18 cellular contexts compared by ENCODE assay signal in genomic region chr19:49863935-49864320, GRCh38. TPM values are rescaled to one million over a fixed set of nuclear protein-coding genes. Genes with fewer than 3 reads are reported as not detected.
A peak's percentile ranks its signal among the peaks of the same experiment; 100 is the strongest.
DNase-seq lines count a peak whose midpoint lies in the region; ATAC-seq and TF ChIP-seq lines count a peak whose summit lies in the region.
"Had no signal": no experiment of that assay in that cellular context is flagged by ENCODE, and none has a peak within 500 bp of the region (broad histone marks: within the 10 kb centered on the region; RNA-seq: fewer than 3 reads in every experiment).

No MANE protein-coding gene starts in this region.

- H3K4me1 Mint-ChIP-seq in IgD-negative memory B cell (peaks cover 11 to 27% (median 16%) of the 10 kb centered on the region in 3 donors), WTC11 (peaks cover 34% of the 10 kb centered on the region)

- no peak for DNase-seq in WTC11 (ENCODE audit: low spot score)
- DNase-seq in right lobe of liver: peak; percentile 26 to 54 (median 49)
- peak; percentile 77 for DNase-seq in spleen
- no peak for DNase-seq in NCI-H2196 (lab: John Stamatoyannopoulos, UW; ENCODE audit: unreplicated experiment)
- no peak for DNase-seq in NCI-H1930 (lab: John Stamatoyannopoulos, UW)
- DNase-seq: BE2C; CD8-positive, alpha-beta memory T cell; DMS 273 treated with DMSO at 0.1 percent for 48 hours; HFFc6; KG1; NCI-H1092 treated with DMSO at 0.1 percent for 48 hours; NCI-H1694; NCI-H82; SJCRH30 had no signal

- H3K27me3 Mint-ChIP-seq in IgD-negative memory B cell (no peaks in the 10 kb centered on the region), WTC11 (ENCODE audit: low read depth) (no peaks in the 10 kb centered on the region)

- H3K36me3 Mint-ChIP-seq in IgD-negative memory B cell (peaks cover 8% of the 10 kb centered on the region), WTC11 (peaks cover 28% of the 10 kb centered on the region)

- H3K27ac Mint-ChIP-seq in IgD-negative memory B cell (peak overlapping the region in 2 of 3 donors; percentile 18 to 80), WTC11 (0 out of 2 replicates have a peak overlapping the region, but pooled peaks have one; percentile 67)

- H3K4me1 ChIP-seq in right lobe of liver (peaks cover 4 to 28% (median 13%) of the 10 kb centered on the region in 4 donors), spleen (peaks cover 29 to 90% (median 65%) of the 10 kb centered on the region in 6 donors)

- H3K27me3 ChIP-seq in right lobe of liver: no peaks in the 10 kb centered on the region
- no peaks in the 10 kb centered on the region for H3K27me3 ChIP-seq in spleen (replicated peaks in 1 of 7)
- H3K27me3 ChIP-seq: BE2C, SJCRH30 had no signal

- peaks cover 3 to 19% (median 4%) of the 10 kb centered on the region in 4 donors for H3K36me3 ChIP-seq in right lobe of liver
- H3K36me3 ChIP-seq in spleen: peaks cover 4 to 64% (median 57%) of the 10 kb centered on the region in 6 donors

- H3K9me3 Mint-ChIP-seq in IgD-negative memory B cell (no peaks in the 10 kb centered on the region), WTC11 (peaks cover 3% of the 10 kb centered on the region; the same call in 1 of the 2 replicates)

- TF ChIP-seq CTCF in WTC11 (IDR thresholded peaks at IDR 0.05) (no peak), right lobe of liver (IDR thresholded peaks at IDR 0.05) (no peak), spleen (IDR thresholded peaks at IDR 0.05 in 8 of 11, conservative IDR thresholded peaks at IDR 0.05 in 3 of 11) (no peak)

- no peak for ATAC-seq in WTC11
- no peak for ATAC-seq in right lobe of liver
- ATAC-seq in HG03469 (IDR thresholded peaks at IDR 0.05; ENCODE audit: unreplicated experiment): no peak

- H3K4me3 ChIP-seq in right lobe of liver: no peak overlapping the region
- H3K4me3 ChIP-seq in spleen: no peak overlapping the region
- H3K4me3 ChIP-seq: SJCRH30 had no signal

- POLR2A ChIA-PET in WTC11 (lab: Charles Lee): interaction anchor here (1.1 kb wide), 1 partner anchor 49 kb away, joined by 3 read pairs; no protein-coding TSS in a partner anchor

- CTCF ChIA-PET in WTC11 (lab: Charles Lee): interaction anchor here (1.3 to 1.6 kb wide), 2 partner anchors 26 to 60 kb away, joined by 4 read pairs; no protein-coding TSS in a partner anchor

- no peak overlapping the region for H3K27ac ChIP-seq in right lobe of liver
- no peak overlapping the region for H3K27ac ChIP-seq in spleen
- H3K27ac ChIP-seq: SJCRH30 had no signal

- no peak overlapping the region for H3K4me3 Mint-ChIP-seq in IgD-negative memory B cell
- no peak overlapping the region for H3K4me3 Mint-ChIP-seq in WTC11
- H3K4me3 Mint-ChIP-seq: HFFc6 had no signal

- no peak for TF ChIP-seq POLR2A in right lobe of liver (IDR thresholded peaks at IDR 0.05)
- no peak for TF ChIP-seq POLR2A in spleen (IDR thresholded peaks at IDR 0.05)

- WGBS in right lobe of liver (ENCODE audit: insufficient coverage, low coverage, low lambda C conversion rate, missing lambda C conversion rate): 91% methylated on average over 8 of the region's 17 CpGs
- WGBS in spleen, 5 donors: 78 to 96% (median 92%) methylated on average over 11 to 17 of the region's 17 CpGs

- no peaks in the 10 kb centered on the region for H3K9me3 ChIP-seq in right lobe of liver
- H3K9me3 ChIP-seq in spleen: no peaks in the 10 kb centered on the region
- H3K9me3 ChIP-seq: BE2C, SJCRH30 had no signal

- intact Hi-C loops in right lobe of liver (cut with DNase I): no loop called here
- intact Hi-C loops in spleen (cut with DNase I; ENCODE audit: low total_unique reads): no loop called here

TF ChIP-seq in WTC11, 78 proteins besides CTCF, POLR2A, EP300 and RAD21:
- no peak for TF ChIP-seq ELF4 (CRISPR knock-in tag; IDR thresholded peaks at IDR 0.05; ENCODE audit: low read depth)
- no peak for TF ChIP-seq TCF7 (CRISPR knock-in tag; IDR thresholded peaks at IDR 0.05; ENCODE audit: low read depth)
- TF ChIP-seq NFATC4 (CRISPR knock-in tag; IDR thresholded peaks at IDR 0.05): no peak
- TF ChIP-seq CBFB (CRISPR knock-in tag; IDR thresholded peaks at IDR 0.05; ENCODE audit: low read depth): no peak
- TF ChIP-seq ZNF671 (CRISPR knock-in tag; IDR thresholded peaks at IDR 0.05): no peak
- TF ChIP-seq GABPB1 (CRISPR knock-in tag; IDR thresholded peaks at IDR 0.05): no peak
- TF ChIP-seq NFE2L1 (CRISPR knock-in tag; IDR thresholded peaks at IDR 0.05): no peak
- TF ChIP-seq MYBL2 (CRISPR knock-in tag; IDR thresholded peaks at IDR 0.05): no peak
- no peak for TF ChIP-seq SMAD3 (CRISPR knock-in tag; IDR thresholded peaks at IDR 0.05; ENCODE audit: borderline replicate concordance)
- no peak for TF ChIP-seq HMGXB4 (CRISPR knock-in tag; IDR thresholded peaks at IDR 0.05)
- TF ChIP-seq ATF6 (CRISPR knock-in tag; IDR thresholded peaks at IDR 0.05): no peak
- TF ChIP-seq RORB (CRISPR knock-in tag; IDR thresholded peaks at IDR 0.05): no peak
- no peak for TF ChIP-seq CREM (CRISPR knock-in tag; IDR thresholded peaks at IDR 0.05)
- no peak for TF ChIP-seq SMAD4 (CRISPR knock-in tag; IDR thresholded peaks at IDR 0.05)
- no peak for TF ChIP-seq JUN (CRISPR knock-in tag; IDR thresholded peaks at IDR 0.05)
- TF ChIP-seq USF2 (CRISPR knock-in tag; IDR thresholded peaks at IDR 0.05): no peak
- no peak for TF ChIP-seq FOXK1 (CRISPR knock-in tag; IDR thresholded peaks at IDR 0.05)
- TF ChIP-seq RELA (CRISPR knock-in tag; IDR thresholded peaks at IDR 0.05; ENCODE audit: borderline replicate concordance): no peak
TF ChIP-seq in WTC11: peak in this region for 0.

RNA-seq across cellular contexts. Expression of gene PNKP, which starts 3.4 kb away (rescaled TPM):
- polyA plus RNA-seq in IgD-negative memory B cell (56.3 TPM), spleen (100 to 1,000 TPM in 1 of 3 donors, 10 to 100 TPM in 2; 36.6 to 135 (median 66.2) TPM)
- total RNA-seq in WTC11 (2021) (133 to 146 TPM (median 142 TPM) in 3 replicates), right lobe of liver (10 to 100 TPM; 21.0 to 37.5 (median 27.9) TPM), spleen (100 to 1,000 TPM in 5 of 7 donors, 10 to 100 TPM in 2; 80.9 to 203 (median 111) TPM)

RNA-seq across cellular contexts. Expression of gene PTOV1, which starts 13.0 kb away (rescaled TPM):
- polyA plus RNA-seq in IgD-negative memory B cell (45.0 TPM), spleen (100 to 1,000 TPM in 1 of 3 donors, 10 to 100 TPM in 2; 61.4 to 120 (median 70.9) TPM)
- total RNA-seq in WTC11 (2021) (296 to 316 TPM (median 306 TPM) in 3 replicates), right lobe of liver (10 to 100 TPM; 44.4 to 93.0 (median 69.6) TPM), spleen (100 to 1,000 TPM in 3 of 7 donors, 10 to 100 TPM in 4; 69.6 to 127 (median 98.4) TPM)

RNA-seq across cellular contexts. Expression of gene AKT1S1, which starts 13.2 kb away (rescaled TPM):
- polyA plus RNA-seq in IgD-negative memory B cell: 5.0 TPM
- total RNA-seq in WTC11 (2021): 41.9 to 47.8 TPM (median 46.5 TPM) in 3 replicates
- total RNA-seq in right lobe of liver: 10 to 100 TPM; 18.2 to 27.0 (median 22.4) TPM
- 10 to 100 TPM in 6 of 7 donors, 1 to 10 TPM in 1; 8.7 to 27.8 (median 20.1) TPM for total RNA-seq in spleen
- polyA plus RNA-seq in spleen: 10 to 100 TPM; 11.6 to 24.8 (median 13.9) TPM

RNA-seq across cellular contexts. Expression of gene TBC1D17, which starts 13.6 kb away (rescaled TPM):
- polyA plus RNA-seq in IgD-negative memory B cell: 19.1 TPM
- 44.4 to 52.8 TPM (median 46.7 TPM) in 3 replicates for total RNA-seq in WTC11 (2021)
- total RNA-seq in right lobe of liver: 10 to 100 TPM; 12.6 to 38.1 (median 27.8) TPM
- total RNA-seq in spleen: 10 to 100 TPM; 26.8 to 53.5 (median 38.2) TPM
- 10 to 100 TPM; 20.8 to 39.8 (median 34.9) TPM for polyA plus RNA-seq in spleen

RNA-seq across cellular contexts. Expression of gene IL4I1, which starts 32.8 kb away (rescaled TPM):
- 0.39 TPM for polyA plus RNA-seq in IgD-negative memory B cell
- 0.83 to 1.4 TPM (median 0.99 TPM) in 3 replicates for total RNA-seq in WTC11 (2021)
- 1 to 10 TPM in 2 of 6 experiments, under 1 TPM in 1, not detected in 3; 0.56 to 4.2 (median 1.0) TPM for total RNA-seq in right lobe of liver
- 10 to 100 TPM in 1 of 7 donors, 1 to 10 TPM in 6; 1.1 to 20.2 (median 2.8) TPM for total RNA-seq in spleen
- 1 to 10 TPM; 3.9 to 9.3 (median 6.4) TPM for polyA plus RNA-seq in spleen
- total RNA-seq: MCF 10A, NCI-H460, SJCRH30 had no signal

Comparison
In these comparisons a context has a peak if more than half of its experiments do, and no peak if none do; other contexts are left out.
1. DNase-seq: peak in right lobe of liver (3 of 3) and spleen (single experiment); none in WTC11 (single experiment), NCI-H2196 (single experiment) and NCI-H1930 (0 of 2).